Comparison of ENCODE assay signal across 11 cellular contexts in the genomic region with DNA sequence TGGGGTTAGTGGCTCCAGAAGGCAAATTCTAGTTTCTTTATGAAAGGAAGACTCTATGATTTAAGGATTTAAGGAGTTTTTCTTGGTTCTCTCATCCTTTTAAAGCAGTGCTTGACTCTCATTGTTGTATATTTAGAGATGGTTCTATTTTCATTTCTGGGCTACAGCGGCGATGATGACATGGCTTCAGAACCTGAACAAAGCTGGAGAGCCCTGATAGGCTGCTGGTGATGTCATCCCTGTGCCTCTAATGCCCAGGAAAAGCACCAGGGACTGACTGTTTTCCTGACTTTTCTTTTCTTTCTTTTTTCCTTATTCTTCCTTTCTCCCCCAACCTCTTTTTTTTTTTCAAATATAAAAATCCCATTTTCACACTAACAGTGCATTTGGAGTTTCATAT.
A peak's percentile ranks its signal among the peaks of the same experiment; 100 is the strongest.
DNase-seq lines count a peak whose midpoint lies in the region; TF ChIP-seq lines count a peak whose summit lies in the region.
"Had no signal": no experiment of that assay in that cellular context is flagged by ENCODE, and none has a peak within 500 bp of the region (broad histone marks: within the 10 kb centered on the region; RNA-seq: fewer than 3 reads in every experiment).

No MANE protein-coding gene starts in this region.

- H3K4me3 ChIP-seq in effector memory CD4-positive, alpha-beta T cell (ENCODE audit: insufficient read depth, low read depth, low read length, poor library complexity, severe bottlenecking): no peak overlapping the region
- no peak overlapping the region for H3K4me3 ChIP-seq in coronary artery

- no peaks in the 10 kb centered on the region for H3K27me3 Mint-ChIP-seq in neural crest cell (ENCODE audit: low read depth)
- H3K27me3 Mint-ChIP-seq: CD4-positive, alpha-beta T cell had no signal

- H3K27ac ChIP-seq in effector memory CD4-positive, alpha-beta T cell (ENCODE audit: insufficient read depth, low read length, poor library complexity, severe bottlenecking): no peak overlapping the region
- no peak overlapping the region for H3K27ac ChIP-seq in coronary artery
- H3K27ac ChIP-seq: neutrophil had no signal

- no peaks in the 10 kb centered on the region for H3K9me3 ChIP-seq in effector memory CD4-positive, alpha-beta T cell (ENCODE audit: control insufficient read depth, low read length)
- H3K9me3 ChIP-seq: neutrophil had no signal

- TF ChIP-seq CTCF in neural crest cell (conservative IDR thresholded peaks at IDR 0.05) (no peak), GM10266 (IDR thresholded peaks at IDR 0.05; ENCODE audit: control insufficient read depth, insufficient read depth, low read depth, missing control alignments) (no peak), coronary artery (IDR thresholded peaks at IDR 0.05) (no peak)

- no peak overlapping the region for H3K4me3 Mint-ChIP-seq in neural crest cell
- H3K4me3 Mint-ChIP-seq: CD4-positive, alpha-beta T cell had no signal

- H3K9me3 Mint-ChIP-seq in neural crest cell: no peaks in the 10 kb centered on the region

- H3K36me3 ChIP-seq in effector memory CD4-positive, alpha-beta T cell (ENCODE audit: control insufficient read depth, insufficient read depth, low read length): no peaks in the 10 kb centered on the region
- H3K36me3 ChIP-seq: neutrophil had no signal

- H3K27ac Mint-ChIP-seq in neural crest cell (ENCODE audit: unreplicated experiment): peak overlapping the region; percentile 85
- H3K27ac Mint-ChIP-seq: CD4-positive, alpha-beta T cell had no signal

- H3K4me1 Mint-ChIP-seq in neural crest cell: peaks cover 5% of the 10 kb centered on the region

- no peaks in the 10 kb centered on the region for H3K36me3 Mint-ChIP-seq in neural crest cell (ENCODE audit: low read depth)

- DNase-seq in H4 (ENCODE audit: low spot score) (peak; percentile 6), NCI-H2081 (lab: John Stamatoyannopoulos, UW) (peak; percentile 44 to 72), amniotic epithelial cell (ENCODE audit: low read depth) (peak; percentile 12), neural crest cell (ENCODE audit: low read depth, low spot score) (no peak), GM10266 (ENCODE audit: extremely low spot score) (no peak), coronary artery (ENCODE audit: low spot score) (no peak)
- DNase-seq in effector memory CD4-positive, alpha-beta T cell: no peak
- DNase-seq: activated naive CD4-positive, alpha-beta T cell treated with anti-CD3 and anti-CD28 coated beads, Interleukin-2, amount 50 U/mL, for 16 hours; CD4-positive, alpha-beta T cell; hippocampal formation had no signal

- H3K27me3 ChIP-seq in effector memory CD4-positive, alpha-beta T cell (replicated peaks; ENCODE audit: control insufficient read depth, insufficient read depth, low read length, poor library complexity, severe bottlenecking): no peaks in the 10 kb centered on the region
- H3K27me3 ChIP-seq: neutrophil had no signal

- H3K4me1 ChIP-seq in effector memory CD4-positive, alpha-beta T cell (ENCODE audit: control insufficient read depth, insufficient read depth, low read length, poor library complexity, severe bottlenecking): no peaks in the 10 kb centered on the region

Comparison
In these comparisons a context has a peak if more than half of its experiments do, and no peak if none do; other contexts are left out.
1. DNase-seq: peak in H4 (single experiment), NCI-H2081 (2 of 2) and amniotic epithelial cell (single experiment); none in neural crest cell (single experiment), effector memory CD4-positive, alpha-beta T cell (0 of 3), GM10266 (single experiment) and coronary artery (single experiment).